Comparison of ENCODE assay signal across 1 cellular context in genomic region chr6:56798163-56798562, GRCh38.
TF ChIP-seq lines count a peak whose summit lies in the region.

No MANE protein-coding gene starts in this region.

TF ChIP-seq in SK-N-SH, 30 proteins besides CTCF, POLR2A, EP300 and RAD21:
- TF ChIP-seq, protein P1, sequence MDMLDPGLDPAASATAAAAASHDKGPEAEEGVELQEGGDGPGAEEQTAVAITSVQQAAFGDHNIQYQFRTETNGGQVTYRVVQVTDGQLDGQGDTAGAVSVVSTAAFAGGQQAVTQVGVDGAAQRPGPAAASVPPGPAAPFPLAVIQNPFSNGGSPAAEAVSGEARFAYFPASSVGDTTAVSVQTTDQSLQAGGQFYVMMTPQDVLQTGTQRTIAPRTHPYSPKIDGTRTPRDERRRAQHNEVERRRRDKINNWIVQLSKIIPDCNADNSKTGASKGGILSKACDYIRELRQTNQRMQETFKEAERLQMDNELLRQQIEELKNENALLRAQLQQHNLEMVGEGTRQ (IDR thresholded peaks at IDR 0.05; ENCODE audit: borderline replicate concordance, low read depth, low read length), result no peak
- TF ChIP-seq FOSL2 (IDR thresholded peaks at IDR 0.05; ENCODE audit: borderline replicate concordance, low read depth) (peak; percentile 28; the same call in 1 of the 2 replicates), JUND (IDR thresholded peaks at IDR 0.05) (0 out of 2 replicates have a peak, but pooled peaks have one; percentile 17), MEF2A (IDR thresholded peaks at IDR 0.05; ENCODE audit: borderline replicate concordance, low read depth) (peak; percentile 85; the same call in 1 of the 2 replicates), RFX5 (IDR thresholded peaks at IDR 0.05; ENCODE audit: low read length) (no peak)
TF ChIP-seq in SK-N-SH: peak in this region for 3.
